23 cellular contexts compared by ENCODE assay signal in genomic region chr6:105745464-105746129, GRCh38.
A peak's percentile ranks its signal among the peaks of the same experiment; 100 is the strongest.
DNase-seq lines count a peak whose midpoint lies in the region; ATAC-seq and TF ChIP-seq lines count a peak whose summit lies in the region.
"Had no signal": no experiment of that assay in that cellular context is flagged by ENCODE, and none has a peak within 500 bp of the region (broad histone marks: within the 10 kb centered on the region; RNA-seq: fewer than 3 reads in every experiment).

No MANE protein-coding gene starts in this region.

- no peaks in the 10 kb centered on the region; the same call in 2 of the 3 replicates for H3K9me3 Mint-ChIP-seq in GM23338
- H3K9me3 Mint-ChIP-seq: activated CD8-positive, alpha-beta T cell treated with anti-CD3 and anti-CD28 coated beads for 36 hours; activated T-cell treated with anti-CD3 and anti-CD28 coated beads, Interleukin-2, amount 50 U/mL, for 4 hours; brain; H9 had no signal

- H3K27me3 ChIP-seq in GM23338 (ENCODE audit: insufficient read depth) (no peaks in the 10 kb centered on the region), foreskin keratinocyte (no peaks in the 10 kb centered on the region)
- H3K27me3 ChIP-seq: upper lobe of right lung had no signal

- 0 out of 2 replicates have a peak overlapping the region, but pooled peaks have one; percentile 13 for H2AFZ ChIP-seq in GM23338

- H3K4me3 ChIP-seq in GM23338, result no peak overlapping the region
- H3K4me3 ChIP-seq: heart left ventricle, upper lobe of right lung had no signal

- no peaks in the 10 kb centered on the region for H3K9me3 ChIP-seq in KOPT-K1 (ENCODE audit: insufficient read depth, low read length, poor library complexity, severe bottlenecking)
- H3K9me3 ChIP-seq: Caco-2, heart left ventricle, upper lobe of right lung had no signal

- TF ChIP-seq CTCF in GM23338 (conservative IDR thresholded peaks at IDR 0.05; ENCODE audit: low read depth in 2 of 2) (no peak), foreskin keratinocyte (conservative IDR thresholded peaks at IDR 0.05) (no peak)

- H3K79me2 ChIP-seq in GM23338 (replicated peaks; ENCODE audit: insufficient read depth), result no peaks in the 10 kb centered on the region

- H3K4me1 Mint-ChIP-seq in GM23338, result peaks cover 24% of the 10 kb centered on the region
- H3K4me1 Mint-ChIP-seq: brain had no signal

- H3K36me3 Mint-ChIP-seq in GM23338 (ENCODE audit: low read depth), result no peaks in the 10 kb centered on the region
- H3K36me3 Mint-ChIP-seq: brain had no signal

- no peak overlapping the region for H3K27ac Mint-ChIP-seq in GM23338
- H3K27ac Mint-ChIP-seq: activated CD8-positive, alpha-beta T cell treated with anti-CD3 and anti-CD28 coated beads for 36 hours; brain had no signal

- ATAC-seq in GM23338 (no peak), foreskin keratinocyte (no peak), HG02623 (IDR thresholded peaks at IDR 0.05; ENCODE audit: unreplicated experiment) (no peak), GM21423 (IDR thresholded peaks at IDR 0.05; ENCODE audit: unreplicated experiment) (no peak)
- ATAC-seq: activated CD8-positive, alpha-beta T cell treated with anti-CD3 and anti-CD28 coated beads for 36 hours; heart left ventricle; left ventricle myocardium superior; upper lobe of right lung had no signal

- no peak overlapping the region for H3K4me3 Mint-ChIP-seq in GM23338
- H3K4me3 Mint-ChIP-seq: activated CD8-positive, alpha-beta T cell treated with anti-CD3 and anti-CD28 coated beads for 36 hours; activated T-cell treated with anti-CD3 and anti-CD28 coated beads, Interleukin-2, amount 50 U/mL, for 4 hours; brain; H9 had no signal

- H3K4me2 ChIP-seq in GM23338, result no peak overlapping the region

- H3K27ac ChIP-seq in GM23338 (ENCODE audit: low read depth) (no peak overlapping the region; the same call in 1 of the 2 replicates), KOPT-K1 (ENCODE audit: low read depth, low read length, poor library complexity, severe bottlenecking) (peak overlapping the region; percentile 65), foreskin keratinocyte (peak overlapping the region; percentile 48)
- H3K27ac ChIP-seq: 22Rv1, heart left ventricle, upper lobe of right lung, WERI-Rb-1 had no signal

- DNase-seq in DMS53 (lab: John Stamatoyannopoulos, UW) (peak; percentile 3), DMS53 treated with DMSO at 0.1 percent for 48 hours (lab: John Stamatoyannopoulos, UW; ENCODE audit: unreplicated experiment) (no peak), GM23338 (ENCODE audit: low spot score) (no peak), foreskin keratinocyte (no peak), NCI-H1930 (lab: John Stamatoyannopoulos, UW) (no peak)
- DNase-seq: activated CD8-positive, alpha-beta T cell treated with anti-CD3 and anti-CD28 coated beads for 36 hours; activated T-cell treated with anti-CD3 and anti-CD28 coated beads, Interleukin-2, amount 50 U/mL, for 4 hours; Caco-2; H9; heart left ventricle; left ventricle myocardium superior; NCI-H2171; NCI-H526 treated with DMSO at 0.1 percent for 48 hours; SHP77; small intestine; stimulated activated CD4-positive, alpha-beta T cell treated with anti-CD3 and anti-CD28 coated beads, Interleukin-4, amount 100 ng/mL, for 1 hour; upper lobe of right lung; WERI-Rb-1 had no signal

- H3K36me3 ChIP-seq in GM23338 (ENCODE audit: insufficient read depth), result no peaks in the 10 kb centered on the region
- no peaks in the 10 kb centered on the region for H3K36me3 ChIP-seq in KOPT-K1 (ENCODE audit: insufficient read depth, low read length)
- H3K36me3 ChIP-seq: heart left ventricle, upper lobe of right lung, WERI-Rb-1 had no signal

- H4K20me1 ChIP-seq in GM23338 (replicated peaks; ENCODE audit: insufficient read depth), result no peaks in the 10 kb centered on the region

- no peaks in the 10 kb centered on the region for H3F3A ChIP-seq in GM23338 (replicated peaks; ENCODE audit: low read depth)

- no peaks in the 10 kb centered on the region; the same call in 1 of the 2 replicates for H3K9me2 ChIP-seq in GM23338 (ENCODE audit: insufficient read depth)

- peaks cover 28% of the 10 kb centered on the region for H3K4me1 ChIP-seq in GM23338 (ENCODE audit: insufficient read depth)
- H3K4me1 ChIP-seq in foreskin keratinocyte, result peaks cover 5% of the 10 kb centered on the region
- H3K4me1 ChIP-seq: Caco-2, upper lobe of right lung had no signal

- no peaks in the 10 kb centered on the region for H3K27me3 Mint-ChIP-seq in GM23338 (ENCODE audit: insufficient read depth, low read depth, poor library complexity)

TF ChIP-seq in GM23338, 12 proteins besides CTCF, POLR2A, EP300 and RAD21:
- no peak for TF ChIP-seq EZH2 (IDR thresholded peaks at IDR 0.05; ENCODE audit: low read depth, unreplicated experiment)
